8 cellular contexts compared by ENCODE assay signal in genomic region chr16:47258874-47259461, GRCh38.
A peak's percentile ranks its signal among the peaks of the same experiment; 100 is the strongest.
DNase-seq lines count a peak whose midpoint lies in the region; ATAC-seq, FAIRE-seq and TF ChIP-seq lines count a peak whose summit lies in the region.

No MANE protein-coding gene starts in this region.

- ATAC-seq in A549 (peak; percentile 69 to 70; a peak in 4 of 6 replicates), right lobe of liver (peak; percentile 41 to 58 (median 46)), GM21515 (IDR thresholded peaks at IDR 0.05; ENCODE audit: unreplicated experiment) (no peak)

- H3K4me3 ChIP-seq in A549 (no peak overlapping the region), adipocyte (ENCODE audit: low read length) (no peak overlapping the region), right lobe of liver (no peak overlapping the region)
- H3K4me3 ChIP-seq in effector memory CD4-positive, alpha-beta T cell (ENCODE audit: insufficient read depth, low read depth, low read length, poor library complexity, severe bottlenecking): no peak overlapping the region

- TF ChIP-seq POLR2A in A549 (IDR thresholded peaks at IDR 0.05; ENCODE audit: low read length): no peak
- TF ChIP-seq POLR2A in right lobe of liver (IDR thresholded peaks at IDR 0.05): no peak

- no peak overlapping the region for H3K9ac ChIP-seq in adipocyte (ENCODE audit: low read length)

- no peak for FAIRE-seq in A549 (lab: Jason Lieb, UNC)

- H3K9me3 ChIP-seq in A549: no peaks in the 10 kb centered on the region
- H3K9me3 ChIP-seq in adipocyte (ENCODE audit: control insufficient read depth, low read length): no peaks in the 10 kb centered on the region
- H3K9me3 ChIP-seq in right lobe of liver: no peaks in the 10 kb centered on the region
- no peaks in the 10 kb centered on the region for H3K9me3 ChIP-seq in effector memory CD4-positive, alpha-beta T cell (ENCODE audit: control insufficient read depth, low read length)

- no peaks in the 10 kb centered on the region for H3K4me1 ChIP-seq in A549
- no peaks in the 10 kb centered on the region for H3K4me1 ChIP-seq in adipocyte (ENCODE audit: control insufficient read depth, insufficient read depth, low read length)
- no peaks in the 10 kb centered on the region for H3K4me1 ChIP-seq in right lobe of liver
- H3K4me1 ChIP-seq in effector memory CD4-positive, alpha-beta T cell (ENCODE audit: control insufficient read depth, insufficient read depth, low read length, poor library complexity, severe bottlenecking): no peaks in the 10 kb centered on the region

- TF ChIP-seq CTCF in A549 (IDR thresholded peaks at IDR 0.05) (peak; percentile 56), right lobe of liver (IDR thresholded peaks at IDR 0.05) (peak; percentile 36 to 62 (median 55))

- WGBS in A549 (ENCODE audit: missing lambda C conversion rate): 46% methylated on average over 2 of the region's 2 CpGs
- WGBS in right lobe of liver (ENCODE audit: insufficient coverage, low coverage, low lambda C conversion rate, missing lambda C conversion rate): 50% methylated on average over 2 of the region's 2 CpGs

- H3K36me3 ChIP-seq in adipocyte (ENCODE audit: control insufficient read depth, insufficient read depth, low read length, severe bottlenecking) (peaks cover 24% of the 10 kb centered on the region), right lobe of liver (no peaks in the 10 kb centered on the region)
- peaks cover 17% of the 10 kb centered on the region for H3K36me3 ChIP-seq in effector memory CD4-positive, alpha-beta T cell (ENCODE audit: control insufficient read depth, insufficient read depth, low read length)

- DNase-seq in A549 (ENCODE audit: low read depth in 1 of 2, low spot score in 1 of 2): peak; percentile 44 to 52
- DNase-seq in ELF-1 (ENCODE audit: low read depth, low spot score): peak; percentile 43
- DNase-seq in LHCN-M2 (ENCODE audit: low read depth): peak; percentile 19
- peak; percentile 10 for DNase-seq in adipocyte (ENCODE audit: low read depth)
- no peak for DNase-seq in right lobe of liver
- DNase-seq in activated T-cell treated with anti-CD3 and anti-CD28 coated beads, Interleukin-2, amount 50 U/mL, for 1 hour: no peak
- DNase-seq in effector memory CD4-positive, alpha-beta T cell: no peak

- H3K27me3 ChIP-seq in adipocyte (replicated peaks; ENCODE audit: control insufficient read depth, insufficient read depth, low read length) (no peaks in the 10 kb centered on the region), right lobe of liver (no peaks in the 10 kb centered on the region)
- H3K27me3 ChIP-seq in effector memory CD4-positive, alpha-beta T cell (replicated peaks; ENCODE audit: control insufficient read depth, insufficient read depth, low read length, poor library complexity, severe bottlenecking): no peaks in the 10 kb centered on the region

- POLR2A ChIA-PET in A549 (lab: Yijun Ruan, JAX): no interaction called here

- intact Hi-C loops in right lobe of liver (cut with DNase I): no loop called here

- TF ChIP-seq EP300 in A549 (IDR thresholded peaks at IDR 0.05): no peak

- TF ChIP-seq RAD21 in A549 (conservative IDR thresholded peaks at IDR 0.05 in 1 of 2, IDR thresholded peaks at IDR 0.05 in 1 of 2): peak; percentile 49 to 55; a peak in 4 of 5 replicates

- no peak overlapping the region for H3K4me2 ChIP-seq in A549

- H3K27ac ChIP-seq in A549 (no peak overlapping the region), right lobe of liver (no peak overlapping the region)
- no peak overlapping the region for H3K27ac ChIP-seq in effector memory CD4-positive, alpha-beta T cell (ENCODE audit: insufficient read depth, low read length, poor library complexity, severe bottlenecking)

- CTCF ChIA-PET in A549 (lab: Yijun Ruan, JAX): interaction anchor here (0.8 to 1.0 kb wide), 5 partner anchors 8 to 906 kb away, joined by 3 to 5 read pairs (median 3); no protein-coding TSS in a partner anchor

TF ChIP-seq in A549, 52 proteins besides CTCF, POLR2A, EP300 and RAD21:
- TF ChIP-seq TFCP2L1 (CRISPR knock-in tag; IDR thresholded peaks at IDR 0.05): no peak
- TF ChIP-seq USF2 (IDR thresholded peaks at IDR 0.05): no peak
- peak; percentile 28 for TF ChIP-seq MAFK (IDR thresholded peaks at IDR 0.05; ENCODE audit: partially characterized antibody)
- no peak for TF ChIP-seq ZSCAN20 (CRISPR knock-in tag; IDR thresholded peaks at IDR 0.05)
- TF ChIP-seq SMC3 (IDR thresholded peaks at IDR 0.05): peak; percentile 60
- TF ChIP-seq PHF8 (IDR thresholded peaks at IDR 0.05; ENCODE audit: borderline replicate concordance, low read depth): no peak
TF ChIP-seq in A549: peak in this region for 2.

Comparison
In these comparisons a context has a peak if more than half of its experiments do, and no peak if none do; other contexts are left out.
1. DNase-seq: peak in A549 (2 of 2), ELF-1 (single experiment), LHCN-M2 (single experiment) and adipocyte (single experiment); none in right lobe of liver (0 of 3), activated T-cell treated with anti-CD3 and anti-CD28 coated beads, Interleukin-2, amount 50 U/mL, for 1 hour (single experiment) and effector memory CD4-positive, alpha-beta T cell (0 of 3).